Comparison of ENCODE assay signal across 13 cellular contexts in genomic region chr2:215332876-215333600, GRCh38. TPM values are rescaled to one million over a fixed set of nuclear protein-coding genes. Genes with fewer than 3 reads are reported as not detected.
DNase-seq lines count a peak whose midpoint lies in the region; ATAC-seq, FAIRE-seq and TF ChIP-seq lines count a peak whose summit lies in the region.
"Had no signal": no experiment of that assay in that cellular context is flagged by ENCODE, and none has a peak within 500 bp of the region (broad histone marks: within the 10 kb centered on the region; RNA-seq: fewer than 3 reads in every experiment).

No MANE protein-coding gene starts in this region.

- peaks cover 3% of the 10 kb centered on the region for H3K9me3 Mint-ChIP-seq in astrocyte (ENCODE audit: unreplicated experiment)
- H3K9me3 Mint-ChIP-seq: CD14-positive monocyte, immature natural killer cell had no signal

- H3K9ac ChIP-seq in astrocyte (ENCODE audit: low read length) = no peak overlapping the region

- peaks cover 20% of the 10 kb centered on the region for H4K20me1 ChIP-seq in astrocyte (ENCODE audit: insufficient read depth, low read length)

- peak; percentile 29 for FAIRE-seq in astrocyte (lab: Jason Lieb, UNC)

- ATAC-seq in GM19397 (IDR thresholded peaks at IDR 0.05; ENCODE audit: unreplicated experiment) (peak; percentile 70), HG03196 (IDR thresholded peaks at IDR 0.05; ENCODE audit: unreplicated experiment) (peak; percentile 72)
- ATAC-seq: T-helper 17 cell had no signal

- no peak overlapping the region for H3K27ac Mint-ChIP-seq in astrocyte (ENCODE audit: unreplicated experiment)
- H3K27ac Mint-ChIP-seq: CD14-positive monocyte, T-helper 17 cell had no signal

- H3K4me1 ChIP-seq in astrocyte (ENCODE audit: insufficient read depth, low read length) = peaks cover 5% of the 10 kb centered on the region

- H3K27me3 ChIP-seq in astrocyte (ENCODE audit: insufficient read depth, low read length) = no peaks in the 10 kb centered on the region

- DNase-seq in DMS79 (lab: John Stamatoyannopoulos, UW) (peak; percentile 92), astrocyte (ENCODE audit: low read depth) (no peak), NOMO-1 treated with DMSO at 0.1 percent for 48 hours (lab: John Stamatoyannopoulos, UW; ENCODE audit: unreplicated experiment) (no peak), NCI-H2196 treated with DMSO at 0.1 percent for 48 hours (lab: John Stamatoyannopoulos, UW; ENCODE audit: unreplicated experiment) (no peak), occipital lobe (lab: John Stamatoyannopoulos, UW) (no peak)
- DNase-seq in activated CD4-positive, alpha-beta T cell treated with anti-CD3 and anti-CD28 coated beads, Interleukin-2, amount 50 U/mL, for 1 hour = no peak
- DNase-seq: activated effector memory CD4-positive, alpha-beta T cell treated with Interleukin-2 at 50 U/mL for 16 hours; immature natural killer cell; NCI-H510A; T-helper 17 cell had no signal

- H3K27ac ChIP-seq in astrocyte (ENCODE audit: low read depth, low read length) = no peak overlapping the region

- no peak overlapping the region for H3K4me2 ChIP-seq in astrocyte (ENCODE audit: low read length)

- no peak overlapping the region for H3K4me3 Mint-ChIP-seq in astrocyte (ENCODE audit: unreplicated experiment)
- H3K4me3 Mint-ChIP-seq: CD14-positive monocyte, immature natural killer cell, T-helper 17 cell had no signal

- TF ChIP-seq CTCF in astrocyte (IDR thresholded peaks at IDR 0.05; ENCODE audit: insufficient read depth, low read depth, low read length) = no peak

- no peaks in the 10 kb centered on the region for H3K27me3 Mint-ChIP-seq in astrocyte (ENCODE audit: low read depth, unreplicated experiment)
- H3K27me3 Mint-ChIP-seq: T-helper 17 cell had no signal

- peaks cover 8% of the 10 kb centered on the region for H3K36me3 Mint-ChIP-seq in astrocyte (ENCODE audit: low read depth, unreplicated experiment)

- H3K4me3 ChIP-seq in astrocyte (ENCODE audit: insufficient read depth, low read depth, low read length) = no peak overlapping the region

- H3K36me3 ChIP-seq in astrocyte (ENCODE audit: insufficient read depth, low read length) = peaks cover 34% of the 10 kb centered on the region

- no peaks in the 10 kb centered on the region for H3K9me3 ChIP-seq in astrocyte (ENCODE audit: insufficient read depth, low read depth, low read length)

- H3K79me2 ChIP-seq in astrocyte (ENCODE audit: insufficient read depth, low read length) = peaks cover 24% of the 10 kb centered on the region

- H2AFZ ChIP-seq in astrocyte (ENCODE audit: low read depth, low read length) = no peak overlapping the region

- peaks cover 12% of the 10 kb centered on the region for H3K4me1 Mint-ChIP-seq in astrocyte (ENCODE audit: low read depth, unreplicated experiment)
- H3K4me1 Mint-ChIP-seq: CD14-positive monocyte had no signal

RNA-seq across cellular contexts. Expression of gene ATIC, which starts 21.2 kb away (rescaled TPM):
- total RNA-seq in astrocyte = 59.9 and 61.1 TPM in 2 replicates
- total RNA-seq in occipital lobe = 18.6 TPM
